In genomic region chr1:171984850-171985485, GRCh38 we compare ENCODE assay signal across 8 cellular contexts.
DNase-seq lines count a peak whose midpoint lies in the region; ATAC-seq, FAIRE-seq and TF ChIP-seq lines count a peak whose summit lies in the region.

No MANE protein-coding gene starts in this region.

- H3K4me3 ChIP-seq in Peyer's patch, result no peak overlapping the region
- no peak overlapping the region for H3K4me3 ChIP-seq in endothelial cell of umbilical vein (replicated peaks in 1 of 3; ENCODE audit: insufficient read depth in 1 of 3, low read depth in 1 of 3, low read length in 3 of 3)
- no peak overlapping the region for H3K4me3 ChIP-seq in naive thymus-derived CD4-positive, alpha-beta T cell (ENCODE audit: low read length)

- H3K9me3 ChIP-seq in Peyer's patch (no peaks in the 10 kb centered on the region), endothelial cell of umbilical vein (replicated peaks; ENCODE audit: control insufficient read depth, insufficient read depth, low read length) (no peaks in the 10 kb centered on the region)
- H3K9me3 ChIP-seq in naive thymus-derived CD4-positive, alpha-beta T cell (ENCODE audit: control insufficient read depth in 2 of 3, low read length in 3 of 3), result no peaks in the 10 kb centered on the region

- peaks cover 0 to 3% (median 0%) of the 10 kb centered on the region in 7 donors for H3K4me1 Mint-ChIP-seq in naive thymus-derived CD4-positive, alpha-beta T cell
- no peaks in the 10 kb centered on the region for H3K4me1 Mint-ChIP-seq in activated naive CD4-positive, alpha-beta T cell treated with anti-CD3 and anti-CD28 coated beads, Interleukin-2, amount 10 ng/mL, durations not matched to agents 7 days and 5 days

- H3K27me3 ChIP-seq in Peyer's patch (no peaks in the 10 kb centered on the region), endothelial cell of umbilical vein (ENCODE audit: control insufficient read depth in 2 of 2, insufficient read depth in 2 of 2, low read length in 2 of 2) (no peaks in the 10 kb centered on the region)
- no peaks in the 10 kb centered on the region for H3K27me3 ChIP-seq in naive thymus-derived CD4-positive, alpha-beta T cell (ENCODE audit: control insufficient read depth in 2 of 2, insufficient read depth in 2 of 2, low read length in 2 of 2)

- CTCF ChIA-PET in endothelial cell of umbilical vein (lab: Charles Lee), result interaction anchor here (0.8 to 13.9 kb wide), 17 partner anchors 9 to 500 kb away, joined by 3 to 538 read pairs (median 7); partner anchors contain the start of genes DNM3, METTL13, PRRC2C and VAMP4
- CTCF ChIA-PET in naive thymus-derived CD4-positive, alpha-beta T cell (lab: Charles Lee), result interaction anchor here (0.8 to 6.2 kb wide), 10 partner anchors 8 to 447 kb away, joined by 3 to 45 read pairs (median 3); no protein-coding TSS in a partner anchor
- CTCF ChIA-PET in activated naive CD4-positive, alpha-beta T cell treated with anti-CD3 and anti-CD28 coated beads, Interleukin-2, amount 10 ng/mL, durations not matched to agents 7 days and 5 days (lab: Charles Lee), result interaction anchor here (0.5 to 9.3 kb wide), 20 partner anchors 9 to 500 kb away, joined by 3 to 183 read pairs (median 5); no protein-coding TSS in a partner anchor

- H3K9me3 Mint-ChIP-seq in naive thymus-derived CD4-positive, alpha-beta T cell, result peaks cover 0 to 1% (median 0%) of the 10 kb centered on the region in 11 donors
- no peaks in the 10 kb centered on the region for H3K9me3 Mint-ChIP-seq in activated naive CD4-positive, alpha-beta T cell treated with anti-CD3 and anti-CD28 coated beads, Interleukin-2, amount 10 ng/mL, durations not matched to agents 7 days and 5 days

- no peak overlapping the region for H3K4me2 ChIP-seq in endothelial cell of umbilical vein (ENCODE audit: insufficient read depth, low read length)

- H3K9me1 ChIP-seq in endothelial cell of umbilical vein (replicated peaks; ENCODE audit: control insufficient read depth, extremely low read depth, insufficient read depth, low read length), result no peaks in the 10 kb centered on the region

- POLR2A ChIA-PET in endothelial cell of umbilical vein (lab: Charles Lee), result no interaction called here
- POLR2A ChIA-PET in naive thymus-derived CD4-positive, alpha-beta T cell (lab: Charles Lee), result no interaction called here

- no peaks in the 10 kb centered on the region for H3K79me2 ChIP-seq in endothelial cell of umbilical vein (ENCODE audit: control insufficient read depth, insufficient read depth, low read length)

- no peak overlapping the region for H3K4me3 Mint-ChIP-seq in naive thymus-derived CD4-positive, alpha-beta T cell
- no peak overlapping the region for H3K4me3 Mint-ChIP-seq in activated naive CD4-positive, alpha-beta T cell treated with anti-CD3 and anti-CD28 coated beads, Interleukin-2, amount 10 ng/mL, durations not matched to agents 7 days and 5 days

- no TSS peak for BruUV-seq in endothelial cell of umbilical vein (replicated peaks; lab: Mats Ljungman, UMichigan)

- H3K36me3 ChIP-seq in Peyer's patch (no peaks in the 10 kb centered on the region), endothelial cell of umbilical vein (ENCODE audit: control insufficient read depth in 2 of 2, extremely low read depth in 1 of 2, insufficient read depth in 2 of 2, low read length in 2 of 2) (no peaks in the 10 kb centered on the region)
- no peaks in the 10 kb centered on the region for H3K36me3 ChIP-seq in naive thymus-derived CD4-positive, alpha-beta T cell (ENCODE audit: control insufficient read depth in 2 of 3, insufficient read depth in 3 of 3, low read length in 3 of 3)

- no peaks in the 10 kb centered on the region for H4K20me1 ChIP-seq in endothelial cell of umbilical vein (replicated peaks; ENCODE audit: control insufficient read depth, extremely low read depth, insufficient read depth, low read length)

- TF ChIP-seq POLR2A in Peyer's patch (IDR thresholded peaks at IDR 0.05) (no peak), endothelial cell of umbilical vein (IDR thresholded peaks at IDR 0.05; ENCODE audit: low read depth, low read length) (no peak)

- intact Hi-C loops in endothelial cell of umbilical vein (cut with micrococcal nuclease), result loop anchor here (1.0 kb wide), 2 partner anchors 243 to 340 kb away; partner anchors contain the start of gene VAMP4
- intact Hi-C loops in naive thymus-derived CD4-positive, alpha-beta T cell (cut with micrococcal nuclease), result loop anchor here (1.0 to 5.0 kb wide), 9 partner anchors 156 to 673 kb away; partner anchors contain the start of genes FMO4 (in 1 of the 2), PRRC2C (in 1 of the 2) and VAMP4 (in 1 of the 2)

- H3K27ac ChIP-seq in Peyer's patch (no peak overlapping the region), endothelial cell of umbilical vein (ENCODE audit: insufficient read depth, low read depth, low read length) (no peak overlapping the region)
- no peak overlapping the region for H3K27ac ChIP-seq in naive thymus-derived CD4-positive, alpha-beta T cell (ENCODE audit: low read depth, low read length)

- no peak overlapping the region for H2AFZ ChIP-seq in endothelial cell of umbilical vein (ENCODE audit: low read depth, low read length)

- H3K27me3 Mint-ChIP-seq in naive thymus-derived CD4-positive, alpha-beta T cell, result peaks cover 0 to 17% (median 0%) of the 10 kb centered on the region in 5 donors
- no peaks in the 10 kb centered on the region for H3K27me3 Mint-ChIP-seq in activated naive CD4-positive, alpha-beta T cell treated with anti-CD3 and anti-CD28 coated beads, Interleukin-2, amount 10 ng/mL, durations not matched to agents 7 days and 5 days

- no peak overlapping the region for H3K9ac ChIP-seq in endothelial cell of umbilical vein (replicated peaks; ENCODE audit: extremely low read depth, insufficient read depth, low read length)

- dilution Hi-C loops in endothelial cell of umbilical vein (cut with MboI; ENCODE audit: extremely low pct_ligation_motif_present, low sequenced_read_pairs), result loop anchor here (25.0 kb wide), 2 partner anchors 198 to 348 kb away; partner anchors contain the start of gene METTL13

- TF ChIP-seq CTCF in Peyer's patch (IDR thresholded peaks at IDR 0.05) (peak; percentile 51 to 87 (median 81)), endothelial cell of umbilical vein (IDR thresholded peaks at IDR 0.05; ENCODE audit: extremely low read depth in 1 of 2, insufficient read depth in 1 of 2, low read depth in 1 of 2, low read length in 2 of 2) (peak; percentile 60 to 62)

- FAIRE-seq in endothelial cell of umbilical vein (lab: Jason Lieb, UNC), result peak; percentile 76

- DNase-seq in NCI-H510A treated with DMSO at 0.1 percent for 48 hours (lab: John Stamatoyannopoulos, UW), result peak; percentile 30
- no peak for DNase-seq in NCI-H510A (lab: John Stamatoyannopoulos, UW)
- peak in 1 of 3 donors; percentile 54 for DNase-seq in Peyer's patch
- DNase-seq in endothelial cell of umbilical vein (ENCODE audit: low read depth, low spot score), result peak; percentile 36
- DNase-seq in naive thymus-derived CD4-positive, alpha-beta T cell, result peak in 7 of 9 donors; percentile 15 to 53 (median 39)
- no peak for DNase-seq in activated naive CD4-positive, alpha-beta T cell treated with anti-CD3 and anti-CD28 coated beads, Interleukin-2, amount 10 ng/mL, durations not matched to agents 7 days and 5 days

- H3K36me3 Mint-ChIP-seq in naive thymus-derived CD4-positive, alpha-beta T cell, result no peaks in the 10 kb centered on the region
- H3K36me3 Mint-ChIP-seq in activated naive CD4-positive, alpha-beta T cell treated with anti-CD3 and anti-CD28 coated beads, Interleukin-2, amount 10 ng/mL, durations not matched to agents 7 days and 5 days, result no peaks in the 10 kb centered on the region

- no peak overlapping the region for H3K27ac Mint-ChIP-seq in naive thymus-derived CD4-positive, alpha-beta T cell
- H3K27ac Mint-ChIP-seq in activated naive CD4-positive, alpha-beta T cell treated with anti-CD3 and anti-CD28 coated beads, Interleukin-2, amount 10 ng/mL, durations not matched to agents 7 days and 5 days, result no peak overlapping the region

- ATAC-seq in HG03175 (IDR thresholded peaks at IDR 0.05; ENCODE audit: unreplicated experiment) (peak; percentile 59), GM19452 (IDR thresholded peaks at IDR 0.05; ENCODE audit: unreplicated experiment) (no peak)
- peak; percentile 50 for ATAC-seq in naive thymus-derived CD4-positive, alpha-beta T cell

- H3K4me1 ChIP-seq in Peyer's patch (no peaks in the 10 kb centered on the region), endothelial cell of umbilical vein (ENCODE audit: control insufficient read depth, extremely low read depth, insufficient read depth, low read length) (no peaks in the 10 kb centered on the region)
- no peaks in the 10 kb centered on the region for H3K4me1 ChIP-seq in naive thymus-derived CD4-positive, alpha-beta T cell (ENCODE audit: control insufficient read depth in 2 of 2, insufficient read depth in 2 of 2, low read length in 2 of 2)

TF ChIP-seq in endothelial cell of umbilical vein, 7 proteins besides CTCF, POLR2A, EP300 and RAD21:
- TF ChIP-seq JUN (IDR thresholded peaks at IDR 0.05; ENCODE audit: borderline replicate concordance, insufficient read depth, insufficient read length, low read depth) (no peak), MYC (IDR thresholded peaks at IDR 0.05; ENCODE audit: low read depth, low read length) (no peak), POLR2AphosphoS5 (IDR thresholded peaks at IDR 0.05; ENCODE audit: insufficient read depth, low read depth, low read length) (no peak), FOS (IDR thresholded peaks at IDR 0.05; ENCODE audit: borderline replicate concordance, insufficient read depth, low read length) (no peak), MAX (IDR thresholded peaks at IDR 0.05; ENCODE audit: insufficient read depth, insufficient read length) (no peak), EZH2 (IDR thresholded peaks at IDR 0.05; ENCODE audit: borderline replicate concordance, low read depth, low read length, severe bottlenecking) (no peak), GATA2 (IDR thresholded peaks at IDR 0.05; ENCODE audit: insufficient read depth, insufficient read length, low read depth, low read length) (no peak)

Comparison
In these comparisons a context has a peak if more than half of its experiments do, and no peak if none do; other contexts are left out.
1. DNase-seq: peak in NCI-H510A treated with DMSO at 0.1 percent for 48 hours (single experiment), endothelial cell of umbilical vein (single experiment) and naive thymus-derived CD4-positive, alpha-beta T cell (7 of 9); none in NCI-H510A (single experiment) and activated naive CD4-positive, alpha-beta T cell treated with anti-CD3 and anti-CD28 coated beads, Interleukin-2, amount 10 ng/mL, durations not matched to agents 7 days and 5 days (single experiment).